Comparison of ENCODE assay signal across 9 cellular contexts in genomic region chr3:69012111-69012835, GRCh38. TPM values are rescaled to one million over a fixed set of nuclear protein-coding genes. Genes with fewer than 3 reads are reported as not detected.
A peak's percentile ranks its signal among the peaks of the same experiment; 100 is the strongest.
DNase-seq lines count a peak whose midpoint lies in the region; ATAC-seq and TF ChIP-seq lines count a peak whose summit lies in the region.
"Had no signal": no experiment of that assay in that cellular context is flagged by ENCODE, and none has a peak within 500 bp of the region (broad histone marks: within the 10 kb centered on the region; RNA-seq: fewer than 3 reads in every experiment).

No MANE protein-coding gene starts in this region.

- peak overlapping the region; percentile 81 for H3K4me3 Mint-ChIP-seq in activated CD8-positive, alpha-beta memory T cell treated with anti-CD3 and anti-CD28 coated beads, Interleukin-2, amount 10 ng/mL, durations not matched to agents 7 days and 5 days

- CTCF ChIA-PET in activated CD8-positive, alpha-beta memory T cell treated with anti-CD3 and anti-CD28 coated beads, Interleukin-2, amount 10 ng/mL, durations not matched to agents 7 days and 5 days (lab: Charles Lee) = interaction anchor here (2.1 to 3.1 kb wide), 2 partner anchors 12 to 16 kb away, joined by 5 to 14 read pairs; no protein-coding TSS in a partner anchor

- no peaks in the 10 kb centered on the region for H3K9me3 Mint-ChIP-seq in activated CD8-positive, alpha-beta memory T cell treated with anti-CD3 and anti-CD28 coated beads, Interleukin-2, amount 10 ng/mL, durations not matched to agents 7 days and 5 days (ENCODE audit: low read depth)

- peaks cover 0 to 3% of the 10 kb centered on the region in 2 donors for H3K36me3 ChIP-seq in body of pancreas (replicated peaks in 1 of 2; ENCODE audit: insufficient read depth in 1 of 2, low read depth in 2 of 2)
- H3K36me3 ChIP-seq in testis (ENCODE audit: low read depth, missing control alignments) = no peaks in the 10 kb centered on the region

- TF ChIP-seq POLR2A in body of pancreas (IDR thresholded peaks at IDR 0.05) = peak in 1 of 3 donors; percentile 42
- no peak for TF ChIP-seq POLR2A in testis (IDR thresholded peaks at IDR 0.05)

- ATAC-seq in activated CD8-positive, alpha-beta memory T cell treated with anti-CD3 and anti-CD28 coated beads, Interleukin-2, amount 10 ng/mL, durations not matched to agents 7 days and 5 days = no peak
- peak; percentile 19 for ATAC-seq in body of pancreas
- ATAC-seq in GM21390 (IDR thresholded peaks at IDR 0.05; ENCODE audit: unreplicated experiment) = no peak

- 39 to 53% methylated on average over 16 to 22 of the region's 22 CpGs for WGBS in body of pancreas, 2 donors
- 31 to 49% methylated on average over 22 of the region's 22 CpGs for WGBS in testis, 2 donors

- no peak for DNase-seq in activated CD8-positive, alpha-beta memory T cell treated with anti-CD3 and anti-CD28 coated beads, Interleukin-2, amount 10 ng/mL, durations not matched to agents 7 days and 5 days
- DNase-seq in activated CD8-positive, alpha-beta memory T cell treated with anti-CD3 and anti-CD28 coated beads, Interleukin-2, amount 50 U/mL, for 48 hours = no peak
- DNase-seq in body of pancreas (peak; percentile 52 to 65 (median 60)), kidney tubule cell (ENCODE audit: low spot score) (peak; percentile 9), testis (peak; percentile 33), medulla oblongata (ENCODE audit: extremely low spot score) (no peak), NCI-H748 treated with DMSO at 0.1 percent for 48 hours (lab: John Stamatoyannopoulos, UW) (no peak)
- DNase-seq: DND-41 had no signal

- H3K27ac Mint-ChIP-seq in activated CD8-positive, alpha-beta memory T cell treated with anti-CD3 and anti-CD28 coated beads, Interleukin-2, amount 10 ng/mL, durations not matched to agents 7 days and 5 days = peak overlapping the region; percentile 73

- H3K4me3 ChIP-seq in body of pancreas (peak overlapping the region; percentile 66 to 67), testis (peak overlapping the region; percentile 81 to 82)

- peak overlapping the region; percentile 93 to 99 (median 95) for H3K27ac ChIP-seq in body of pancreas
- H3K27ac ChIP-seq in testis = peak overlapping the region; percentile 88 to 96

- TF ChIP-seq CTCF in body of pancreas (IDR thresholded peaks at IDR 0.05) (no peak), testis (IDR thresholded peaks at IDR 0.05) (no peak)

- no peaks in the 10 kb centered on the region for H3K27me3 ChIP-seq in body of pancreas
- no peaks in the 10 kb centered on the region for H3K27me3 ChIP-seq in testis

- intact Hi-C loops in body of pancreas (cut with DNase I) = no loop called here
- intact Hi-C loops in testis (cut with DNase I; ENCODE audit: low total_unique reads) = no loop called here

- H3K9me3 ChIP-seq in body of pancreas = no peaks in the 10 kb centered on the region
- H3K9me3 ChIP-seq in testis = no peaks in the 10 kb centered on the region

- peaks cover 20% of the 10 kb centered on the region for H3K36me3 Mint-ChIP-seq in activated CD8-positive, alpha-beta memory T cell treated with anti-CD3 and anti-CD28 coated beads, Interleukin-2, amount 10 ng/mL, durations not matched to agents 7 days and 5 days

- H3K4me1 ChIP-seq in body of pancreas = peaks cover 21% of the 10 kb centered on the region
- peaks cover 10% of the 10 kb centered on the region for H3K4me1 ChIP-seq in testis

- peaks cover 34% of the 10 kb centered on the region for H3K4me1 Mint-ChIP-seq in activated CD8-positive, alpha-beta memory T cell treated with anti-CD3 and anti-CD28 coated beads, Interleukin-2, amount 10 ng/mL, durations not matched to agents 7 days and 5 days

- H3K27me3 Mint-ChIP-seq in activated CD8-positive, alpha-beta memory T cell treated with anti-CD3 and anti-CD28 coated beads, Interleukin-2, amount 10 ng/mL, durations not matched to agents 7 days and 5 days = no peaks in the 10 kb centered on the region

RNA-seq across cellular contexts. Expression of gene EOGT, which starts 1.2 kb away (rescaled TPM):
- 10 to 100 TPM; 15.4 to 15.5 TPM for total RNA-seq in activated CD8-positive, alpha-beta memory T cell treated with anti-CD3 and anti-CD28 coated beads, Interleukin-2, amount 10 ng/mL, durations not matched to agents 7 days and 5 days
- 10 to 100 TPM in 1 of 2 donors, 1 to 10 TPM in 1; 9.9 to 15.6 TPM for total RNA-seq in body of pancreas
- 10 to 100 TPM; 15.0 to 22.7 TPM for total RNA-seq in testis
- 16.6 TPM for polyA plus RNA-seq in testis (ENCODE audit: insufficient read depth, low read depth, low replicate concordance)

RNA-seq across cellular contexts. Expression of gene TMF1, which starts 39.9 kb away (rescaled TPM):
- 10 to 100 TPM; 47.5 to 49.5 TPM for total RNA-seq in activated CD8-positive, alpha-beta memory T cell treated with anti-CD3 and anti-CD28 coated beads, Interleukin-2, amount 10 ng/mL, durations not matched to agents 7 days and 5 days
- 10 to 100 TPM; 16.8 to 17.1 TPM for total RNA-seq in body of pancreas
- 10 to 100 TPM; 37.4 to 67.7 TPM for total RNA-seq in testis
- 30.6 TPM for polyA plus RNA-seq in testis (ENCODE audit: insufficient read depth, low read depth, low replicate concordance)

Comparison
In these comparisons a context has a peak if more than half of its experiments do, and no peak if none do; other contexts are left out.
1. DNase-seq: peak in body of pancreas (4 of 4), kidney tubule cell (single experiment) and testis (single experiment); none in activated CD8-positive, alpha-beta memory T cell treated with anti-CD3 and anti-CD28 coated beads, Interleukin-2, amount 10 ng/mL, durations not matched to agents 7 days and 5 days (single experiment), activated CD8-positive, alpha-beta memory T cell treated with anti-CD3 and anti-CD28 coated beads, Interleukin-2, amount 50 U/mL, for 48 hours (single experiment), medulla oblongata (single experiment) and NCI-H748 treated with DMSO at 0.1 percent for 48 hours (single experiment).